ENCODE assay signal across 8 cellular contexts in the genomic region with DNA sequence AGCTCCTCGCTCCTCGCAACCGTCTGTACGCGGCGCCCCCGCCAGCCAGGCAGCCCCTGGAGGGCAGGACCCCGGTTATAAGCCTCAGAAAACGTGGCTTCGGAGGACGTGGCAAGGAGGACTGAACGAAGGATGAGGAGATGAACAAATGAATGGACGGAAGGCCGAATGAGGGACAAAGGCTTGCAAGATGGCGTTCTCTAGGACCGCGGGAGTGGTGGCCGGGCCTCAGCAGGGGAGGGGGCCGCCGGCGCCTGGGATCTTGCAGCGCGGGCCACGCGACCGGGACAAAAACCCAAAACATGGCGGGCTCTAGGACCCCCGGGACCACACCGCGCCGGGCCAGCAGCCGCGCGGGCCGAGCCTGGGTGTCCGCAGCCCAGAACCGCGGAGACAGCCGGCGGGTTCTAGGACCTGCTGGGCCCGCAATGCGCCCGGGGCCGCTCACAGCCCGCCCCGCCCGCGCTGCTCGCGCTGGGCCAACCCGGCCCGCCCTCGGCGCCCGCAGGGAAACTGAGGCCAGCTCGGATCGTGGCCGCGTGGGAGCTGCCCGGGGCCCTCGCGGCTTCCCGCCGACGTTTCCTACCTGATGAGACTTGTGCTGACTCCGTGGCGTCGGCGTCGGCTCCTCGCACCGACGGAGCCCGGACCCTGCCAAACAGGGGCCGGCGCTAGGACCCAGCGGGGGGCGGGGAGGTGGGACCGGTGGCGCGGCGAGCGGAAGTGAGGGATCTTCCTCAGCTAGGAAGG. TPM values are rescaled to one million over a fixed set of nuclear protein-coding genes. Genes with fewer than 3 reads are reported as not detected.
DNase-seq lines count a peak whose midpoint lies in the region; ATAC-seq and TF ChIP-seq lines count a peak whose summit lies in the region.

No MANE protein-coding gene starts in this region.

- peak overlapping the region; percentile 95 for H3K4me3 ChIP-seq in NT2/D1 (ENCODE audit: insufficient read length, low read depth)

- H3K36me3 Mint-ChIP-seq in endothelial cell (ENCODE audit: low read depth, unreplicated experiment), result peaks cover 17% of the 10 kb centered on the region

- H3K27ac Mint-ChIP-seq in endothelial cell (ENCODE audit: unreplicated experiment), result peak overlapping the region; percentile 99

- H3K9ac ChIP-seq in NT2/D1 (ENCODE audit: insufficient read length, low read depth), result peak overlapping the region; percentile 95

- peak; percentile 86 for DNase-seq in COLO829 (ENCODE audit: low spot score)
- peak; percentile 92 for DNase-seq in HT-29 (ENCODE audit: low spot score)
- peak; percentile 81 for DNase-seq in NT2/D1 (ENCODE audit: low read depth, low spot score)
- DNase-seq in activated CD8-positive, alpha-beta memory T cell treated with anti-CD3 and anti-CD28 coated beads, Interleukin-2, amount 50 U/mL, for 4 hours, result peak; percentile 84
- peak; percentile 94 for DNase-seq in endothelial cell (ENCODE audit: low spot score)
- DNase-seq in midbrain (lab: John Stamatoyannopoulos, UW), result peak; percentile 90
- peak; percentile 68 to 71 for DNase-seq in stimulated activated CD8-positive, alpha-beta memory T cell treated with anti-CD3 and anti-CD28 coated beads, Interleukin-15, amount 100 ng/mL, for 4 hours (ENCODE audit: low read depth in 2 of 2)

- H3K27me3 ChIP-seq in NT2/D1 (ENCODE audit: insufficient read depth, insufficient read length), result no peaks in the 10 kb centered on the region

- no peaks in the 10 kb centered on the region for H3K9me3 Mint-ChIP-seq in endothelial cell (ENCODE audit: unreplicated experiment)

- H3K27me3 Mint-ChIP-seq in endothelial cell (ENCODE audit: unreplicated experiment), result peaks cover 24% of the 10 kb centered on the region

- H3K9me3 ChIP-seq in NT2/D1 (ENCODE audit: insufficient read depth, low read length), result no peaks in the 10 kb centered on the region

- H3K36me3 ChIP-seq in NT2/D1 (ENCODE audit: insufficient read depth, insufficient read length, low read length), result peaks cover 27% of the 10 kb centered on the region

- ATAC-seq in GM21360 (IDR thresholded peaks at IDR 0.05; ENCODE audit: unreplicated experiment), result peak; percentile 37

- no peaks in the 10 kb centered on the region for H3K4me1 ChIP-seq in NT2/D1 (ENCODE audit: insufficient read depth, insufficient read length)

- H3K4me3 Mint-ChIP-seq in endothelial cell (ENCODE audit: unreplicated experiment), result peak overlapping the region; percentile 99

- peaks cover 25% of the 10 kb centered on the region for H3K4me1 Mint-ChIP-seq in endothelial cell (ENCODE audit: unreplicated experiment)

- TF ChIP-seq CTCF in endothelial cell (IDR thresholded peaks at IDR 0.05; ENCODE audit: unreplicated experiment), result no peak

RNA-seq across cellular contexts. Expression of a gene that starts 0.8 kb away (rescaled TPM):
- total RNA-seq in HT-29 (2014; rRNA removed; shearing (Covaris generic)), result 21.6 and 29.8 TPM in 2 replicates
- total RNA-seq in endothelial cell (ENCODE audit: unreplicated experiment), result 13.6 TPM

RNA-seq across cellular contexts. Expression of a gene that starts 1.0 kb away (rescaled TPM):
- 18.4 and 22.0 TPM in 2 replicates for total RNA-seq in HT-29 (2014; rRNA removed; shearing (Covaris generic))
- total RNA-seq in endothelial cell (ENCODE audit: unreplicated experiment), result 25.5 TPM

RNA-seq across cellular contexts. Expression of a gene that starts 15.5 kb away (rescaled TPM):
- 1.3 and 3.7 TPM in 2 replicates for total RNA-seq in HT-29 (2014; rRNA removed; shearing (Covaris generic))
- 1.8 TPM for total RNA-seq in endothelial cell (ENCODE audit: unreplicated experiment)

RNA-seq across cellular contexts. Expression of a gene that starts 21.3 kb away (rescaled TPM):
- total RNA-seq in HT-29 (2014; rRNA removed; shearing (Covaris generic)), result 72.3 and 74.4 TPM in 2 replicates
- 59.6 TPM for total RNA-seq in endothelial cell (ENCODE audit: unreplicated experiment)

RNA-seq across cellular contexts. Expression of a gene that starts 34.9 kb away (rescaled TPM):
- total RNA-seq in HT-29 (2014; rRNA removed; shearing (Covaris generic)), result 53.2 and 56.3 TPM in 2 replicates
- total RNA-seq in endothelial cell (ENCODE audit: unreplicated experiment), result 56.8 TPM

Comparison
In these comparisons a context has a peak if more than half of its experiments do, and no peak if none do; other contexts are left out.
1. Peak in every context shown above with its lines: DNase-seq, ATAC-seq and H3K4me3 ChIP-seq.